ENCODE assay signal across 36 cellular contexts in genomic region chr11:68242616-68243015, GRCh38. TPM values are rescaled to one million over a fixed set of nuclear protein-coding genes. Genes with fewer than 3 reads are reported as not detected.
DNase-seq lines count a peak whose midpoint lies in the region; ATAC-seq, FAIRE-seq and TF ChIP-seq lines count a peak whose summit lies in the region.
"Had no signal": no experiment of that assay in that cellular context is flagged by ENCODE, and none has a peak within 500 bp of the region (broad histone marks: within the 10 kb centered on the region; RNA-seq: fewer than 3 reads in every experiment).

No MANE protein-coding gene starts in this region.

- peaks cover 3% of the 10 kb centered on the region; the same call in 1 of the 2 replicates for H3K9me3 ChIP-seq in K562 (replicated peaks; ENCODE audit: control insufficient read depth, insufficient read depth, low read depth, low read length)
- H3K9me3 ChIP-seq: BE2C, Caco-2 had no signal

- intact Hi-C loops in K562 (cut with micrococcal nuclease) = no loop called here

- no peak overlapping the region for H3K27ac Mint-ChIP-seq in WTC11
- H3K27ac Mint-ChIP-seq: B cell; CD14-positive monocyte; CD4-positive, alpha-beta memory T cell; CD4-positive, alpha-beta T cell; CD4-positive, CD25-positive, alpha-beta regulatory T cell; CD8-positive, alpha-beta memory T cell; CD8-positive, alpha-beta T cell had no signal

- no peaks in the 10 kb centered on the region for H3K36me3 Mint-ChIP-seq in WTC11
- H3K36me3 Mint-ChIP-seq: CD14-positive monocyte; CD4-positive, CD25-positive, alpha-beta regulatory T cell; CD8-positive, alpha-beta T cell had no signal

- no TSS peak for BruUV-seq in K562 (replicated peaks; lab: Mats Ljungman, UMichigan)

- POLR2A ChIA-PET in WTC11 (lab: Charles Lee) = no interaction called here
- POLR2A ChIA-PET in K562 (lab: Yijun Ruan, JAX) = no interaction called here

- no peaks in the 10 kb centered on the region for H3K36me3 ChIP-seq in K562 (ENCODE audit: control insufficient read depth, insufficient read depth, low read length)
- H3K36me3 ChIP-seq: BE2C, BLaER1 had no signal

- no peak overlapping the region for H3K27ac ChIP-seq in K562 (ENCODE audit: extremely low read depth, low read depth, low read length)
- no peak overlapping the region for H3K27ac ChIP-seq in substantia nigra (ENCODE audit: low read depth, low read length, poor library complexity, severe bottlenecking)
- H3K27ac ChIP-seq: 22Rv1; A549; BLaER1; BLaER1 treated with 17β-estradiol and CSF1 and Interleukin-3, amounts not matched to agents 10 nM and 100 nM; C4-2B had no signal

- no peaks in the 10 kb centered on the region; a peak in 1 of 5 replicates for H3K4me1 ChIP-seq in K562 (replicated peaks in 1 of 2; ENCODE audit: control insufficient read depth in 2 of 2, insufficient read depth in 2 of 2, low read length in 2 of 2)
- H3K4me1 ChIP-seq: A549; BE2C; BLaER1; BLaER1 treated with 17β-estradiol and CSF1 and Interleukin-3, amounts not matched to agents 10 nM and 100 nM; Caco-2 had no signal

- no peak for TF ChIP-seq EP300 in K562 (IDR thresholded peaks at IDR 0.05; ENCODE audit: low read length)

- no peaks in the 10 kb centered on the region for H3K27me3 Mint-ChIP-seq in WTC11 (ENCODE audit: low read depth)

- 85% methylated on average over 2 of the region's 2 CpGs for WGBS in K562 (ENCODE audit: insufficient coverage, low coverage, missing lambda C conversion rate)

- no peak for TF ChIP-seq POLR2A in K562 (conservative IDR thresholded peaks at IDR 0.05)

- H2AFZ ChIP-seq in K562 (ENCODE audit: low read depth, low read length) = no peak overlapping the region

- in situ Hi-C loops in K562 (cut with MboI) = no loop called here

- H4K20me1 ChIP-seq in K562 (replicated peaks; ENCODE audit: control insufficient read depth, insufficient read depth, low read length) = no peaks in the 10 kb centered on the region
- H4K20me1 ChIP-seq: BLaER1; BLaER1 treated with 17β-estradiol and CSF1 and Interleukin-3, amounts not matched to agents 10 nM and 100 nM had no signal

- H3K9me1 ChIP-seq in K562 (ENCODE audit: control insufficient read depth, insufficient read depth, low read length) = no peaks in the 10 kb centered on the region

- DNase-seq in WTC11 (ENCODE audit: low spot score) = no peak
- no peak for DNase-seq in K562 (ENCODE audit: extremely low read depth in 1 of 4, low spot score in 3 of 4)
- peak; percentile 2 for DNase-seq in ecto neural progenitor cell (ENCODE audit: low spot score)
- no peak for DNase-seq in substantia nigra (lab: John Stamatoyannopoulos, UW)
- no peak for DNase-seq in GM10266 (ENCODE audit: extremely low spot score)
- DNase-seq in NCI-H446 (lab: John Stamatoyannopoulos, UW) = no peak
- no peak for DNase-seq in activated CD4-positive, CD25-positive, alpha-beta regulatory T cell (lab: John Stamatoyannopoulos, UW)
- DNase-seq: 8988T; ACHN; AML-193; BE2C; C1 segment of cervical spinal cord; Calu3; CD4-positive, alpha-beta memory T cell; CD4-positive, alpha-beta T cell; CD4-positive, CD25-positive, alpha-beta regulatory T cell; CD8-positive, alpha-beta memory T cell; CD8-positive, alpha-beta T cell; COR-L47; DMS 273 treated with DMSO at 0.1 percent for 48 hours; DMS153; DMS53; DMS79; DMS79 treated with DMSO at 0.1 percent for 48 hours; DND-41; EL had no signal

- TF ChIP-seq RAD21 in K562 (CRISPR knock-in tag; conservative IDR thresholded peaks at IDR 0.05 in 1 of 2, IDR thresholded peaks at IDR 0.05 in 1 of 2) = no peak

- no peak overlapping the region for H3K4me3 ChIP-seq in K562
- H3K4me3 ChIP-seq: A549; BLaER1; BLaER1 treated with 17β-estradiol and CSF1 and Interleukin-3, amounts not matched to agents 10 nM and 100 nM had no signal

- CTCF ChIA-PET in WTC11 (lab: Charles Lee) = no interaction called here
- CTCF ChIA-PET in K562 (lab: Yijun Ruan, JAX; ENCODE audit: low intra/inter-chr PET ratio) = no interaction called here

- H3K9me3 Mint-ChIP-seq in WTC11 = peaks cover 6% of the 10 kb centered on the region; the same call in 1 of the 2 replicates

- no peak for ATAC-seq in WTC11
- no peak for ATAC-seq in K562
- ATAC-seq: A549; CD8-positive, alpha-beta T cell had no signal

- H3K27me3 ChIP-seq in K562 (ENCODE audit: control insufficient read depth in 2 of 2, insufficient read depth in 2 of 2, low read length in 2 of 2) = peaks cover 0 to 2% of the 10 kb centered on the region in 2 experiments; a peak in 1 of 5 replicates
- H3K27me3 ChIP-seq: BE2C; BLaER1; BLaER1 treated with 17β-estradiol and CSF1 and Interleukin-3, amounts not matched to agents 10 nM and 100 nM had no signal

- FAIRE-seq in A204.1 (lab: Jason Lieb, UNC) (peak; percentile 52), K562 (lab: Jason Lieb, UNC) (no peak)
- FAIRE-seq: A549, D721Med had no signal

- no peak for TF ChIP-seq CTCF in WTC11 (IDR thresholded peaks at IDR 0.05)
- TF ChIP-seq CTCF in K562 (IDR thresholded peaks at IDR 0.05 in 2 of 3, conservative IDR thresholded peaks at IDR 0.05 in 1 of 3; ENCODE audit: insufficient read depth in 2 of 3, low read depth in 1 of 3, low read length in 3 of 3) = no peak
- no peak for TF ChIP-seq CTCF in GM10266 (IDR thresholded peaks at IDR 0.05; ENCODE audit: control insufficient read depth, insufficient read depth, low read depth, missing control alignments)

- no peak overlapping the region for H3K4me3 Mint-ChIP-seq in WTC11
- H3K4me3 Mint-ChIP-seq: B cell; CD14-positive monocyte; CD4-positive, alpha-beta memory T cell; CD4-positive, alpha-beta T cell; CD4-positive, CD25-positive, alpha-beta regulatory T cell; CD8-positive, alpha-beta memory T cell; CD8-positive, alpha-beta T cell had no signal

- H3K79me2 ChIP-seq in K562 (ENCODE audit: control insufficient read depth, insufficient read depth, low read length) = no peaks in the 10 kb centered on the region

- H3K4me2 ChIP-seq in K562 (ENCODE audit: insufficient read depth, low read length) = no peak overlapping the region
- H3K4me2 ChIP-seq: A549; BLaER1; BLaER1 treated with 17β-estradiol and CSF1 and Interleukin-3, amounts not matched to agents 10 nM and 100 nM had no signal

- H3K4me1 Mint-ChIP-seq in WTC11 = peaks cover 4% of the 10 kb centered on the region
- H3K4me1 Mint-ChIP-seq: B cell; CD14-positive monocyte; CD4-positive, alpha-beta memory T cell; CD4-positive, CD25-positive, alpha-beta regulatory T cell; CD8-positive, alpha-beta memory T cell had no signal

- no peak overlapping the region for H3K9ac ChIP-seq in K562 (ENCODE audit: insufficient read depth in 1 of 2, low read depth in 2 of 2, low read length in 2 of 2)
- H3K9ac ChIP-seq: BLaER1; BLaER1 treated with 17β-estradiol and CSF1 and Interleukin-3, amounts not matched to agents 10 nM and 100 nM had no signal

TF ChIP-seq in WTC11, 78 proteins besides CTCF, POLR2A, EP300 and RAD21 (continues in another document):
- TF ChIP-seq HMGA2 (CRISPR knock-in tag; IDR thresholded peaks at IDR 0.05) (peak; percentile 68; the same call in 1 of the 2 replicates), SP1 (CRISPR knock-in tag; conservative IDR thresholded peaks at IDR 0.05) (no peak)

RNA-seq across cellular contexts. Expression of gene C11orf24, which starts 29.2 kb away (rescaled TPM):
- total RNA-seq in WTC11 (2021) (41.8 to 53.7 TPM (median 43.8 TPM) in 3 replicates), K562 (2014; rRNA removed) (50.5 and 57.6 TPM in 2 replicates), K562 (2014; rRNA removed; fragmentation: Illumina TruSeq; extraction: Trizol) (30.2 and 30.8 TPM in 2 replicates), K562 (2015; rRNA removed; fragmentation: Illumina TruSeq; extraction: Trizol) (31.7 and 32.5 TPM in 2 replicates), K562 (2021) (64.9 and 66.0 TPM in 2 replicates)
- 53.7 and 91.3 TPM in 2 replicates for total RNA-seq in K562 (2011; cell fraction: chromatin; rRNA removed; ENCODE audit: low replicate concordance)
- total RNA-seq in K562 (2011; cell fraction: nucleolus; rRNA removed) = 78.4 and 79.7 TPM in 2 replicates
- total RNA-seq in K562 (2011; cell fraction: nucleoplasm; rRNA removed) = 73.5 and 93.0 TPM in 2 replicates
- polyA plus RNA-seq in K562 (2011; rRNA removed) (23.6 and 34.9 TPM in 2 replicates), K562 (2014; fragmentation: Illumina TruSeq; extraction: Trizol) (47.0 and 49.5 TPM in 2 replicates), K562 (2014; fragmentation: Nextera tagmentation; extraction: Ambion mirVana) (1 to 10 TPM; 2.0 to 4.4 TPM), K562 (2014; rRNA removed) (52.5 and 65.2 TPM in 2 replicates)
- 42.1 and 76.0 TPM in 2 replicates for polyA plus RNA-seq in K562 (2011; cell fraction: cytosol; rRNA removed)
- 53.0 and 81.1 TPM in 2 replicates for polyA plus RNA-seq in K562 (2011; cell fraction: nucleus; rRNA removed)
- polyA plus RNA-seq in K562 (2012) = 38.0 and 127 TPM in 2 replicates
- polyA minus RNA-seq in K562 (2011; rRNA and poly(A)+ RNA removed) = 22.4 and 23.0 TPM in 2 replicates
- 27.9 and 31.7 TPM in 2 replicates for polyA minus RNA-seq in K562 (2011; cell fraction: cytosol; rRNA and poly(A)+ RNA removed)
- polyA minus RNA-seq in K562 (2011; cell fraction: nucleus; rRNA and poly(A)+ RNA removed) = 25.2 and 34.9 TPM in 2 replicates

RNA-seq across cellular contexts. Expression of gene KMT5B, which starts 29.5 kb away (rescaled TPM):
- 39.3 to 43.8 TPM (median 39.8 TPM) in 3 replicates for total RNA-seq in WTC11 (2021)
- total RNA-seq in K562 (2011; cell fraction: chromatin; rRNA removed; ENCODE audit: low replicate concordance) = 25.4 and 66.1 TPM in 2 replicates
- total RNA-seq in K562 (2011; cell fraction: nucleolus; rRNA removed) = 10.5 and 14.7 TPM in 2 replicates
- 19.0 and 28.4 TPM in 2 replicates for total RNA-seq in K562 (2011; cell fraction: nucleoplasm; rRNA removed)
- 15.5 and 20.8 TPM in 2 replicates for total RNA-seq in K562 (2014; rRNA removed)
- 24.6 and 29.4 TPM in 2 replicates for total RNA-seq in K562 (2014; rRNA removed; fragmentation: Illumina TruSeq; extraction: Trizol)
- total RNA-seq in K562 (2015; rRNA removed; fragmentation: Illumina TruSeq; extraction: Trizol) = 21.3 and 22.0 TPM in 2 replicates
- 22.7 and 24.7 TPM in 2 replicates for total RNA-seq in K562 (2021)
- 18.9 and 20.9 TPM in 2 replicates for polyA plus RNA-seq in K562 (2011; rRNA removed)
- polyA plus RNA-seq in K562 (2011; cell fraction: cytosol; rRNA removed) = 4.5 and 9.3 TPM in 2 replicates
- 13.0 and 16.5 TPM in 2 replicates for polyA plus RNA-seq in K562 (2011; cell fraction: nucleus; rRNA removed)
- polyA plus RNA-seq in K562 (2012) = 18.2 and 21.9 TPM in 2 replicates
- 27.3 and 29.2 TPM in 2 replicates for polyA plus RNA-seq in K562 (2014; fragmentation: Illumina TruSeq; extraction: Trizol)
- 1 to 10 TPM; 7.3 to 7.4 TPM for polyA plus RNA-seq in K562 (2014; fragmentation: Nextera tagmentation; extraction: Ambion mirVana)
- 16.3 and 20.4 TPM in 2 replicates for polyA plus RNA-seq in K562 (2014; rRNA removed)
- polyA minus RNA-seq in K562 (2011; rRNA and poly(A)+ RNA removed) = 31.7 and 36.9 TPM in 2 replicates
- 9.8 and 10.7 TPM in 2 replicates for polyA minus RNA-seq in K562 (2011; cell fraction: cytosol; rRNA and poly(A)+ RNA removed)
- polyA minus RNA-seq in K562 (2011; cell fraction: nucleus; rRNA and poly(A)+ RNA removed) = 10.1 and 14.9 TPM in 2 replicates
